Comparison of ENCODE assay signal across 1 cellular context in genomic region chr12:118429703-118430383, GRCh38.
TF ChIP-seq lines count a peak whose summit lies in the region.

No MANE protein-coding gene starts in this region.

TF ChIP-seq in GM23338, 12 proteins besides CTCF, POLR2A, EP300 and RAD21 (continued from another document):
- TF ChIP-seq ZNF462 (CRISPR knock-in tag; IDR thresholded peaks at IDR 0.05) = no peak
- TF ChIP-seq JUNB (IDR thresholded peaks at IDR 0.05; ENCODE audit: unreplicated experiment) = no peak
- TF ChIP-seq EZH2 (IDR thresholded peaks at IDR 0.05; ENCODE audit: low read depth, unreplicated experiment) = no peak
